In the genomic region with DNA sequence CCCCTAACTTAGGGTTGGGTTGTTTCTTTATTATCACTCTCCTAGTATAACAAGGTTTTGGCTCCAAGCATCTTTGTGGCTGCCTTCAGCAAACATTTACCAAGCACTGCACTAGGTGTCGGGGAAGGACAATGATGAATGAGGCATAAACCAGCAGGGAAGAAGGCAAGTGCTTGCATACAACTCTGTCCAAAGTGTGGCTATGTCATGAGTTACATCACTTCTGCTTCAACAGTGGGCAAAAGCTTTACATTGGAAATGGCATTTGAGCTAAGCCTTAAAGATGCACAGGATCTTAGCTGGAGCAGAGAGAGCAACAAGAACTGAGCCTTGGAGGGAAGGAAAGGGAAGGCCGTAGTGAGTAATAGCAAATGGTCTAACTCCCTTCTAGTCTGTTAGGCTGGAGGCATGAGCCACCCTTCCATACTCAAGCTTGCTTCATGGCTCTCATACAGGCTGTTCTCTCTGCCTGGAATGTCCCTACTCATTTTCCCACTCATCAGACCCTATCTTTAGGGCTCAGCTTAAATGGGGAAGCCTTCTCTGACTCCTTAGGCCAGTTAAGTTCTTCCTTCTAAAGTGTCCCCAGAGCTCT, we compare ENCODE assay signal across 20 cellular contexts.
DNase-seq lines count a peak whose midpoint lies in the region; FAIRE-seq and TF ChIP-seq lines count a peak whose summit lies in the region.
"Had no signal": no experiment of that assay in that cellular context is flagged by ENCODE, and none has a peak within 500 bp of the region (broad histone marks: within the 10 kb centered on the region; RNA-seq: fewer than 3 reads in every experiment).

No MANE protein-coding gene starts in this region.

- intact Hi-C loops in lower leg skin (cut with DNase I; ENCODE audit: low total_unique reads), result no loop called here

- no peak overlapping the region for H3K4me2 ChIP-seq in trophoblast cell (ENCODE audit: low read length)

- no peak overlapping the region for H2AFZ ChIP-seq in trophoblast cell (ENCODE audit: insufficient read depth, low read length, poor library complexity)

- WGBS in trophoblast cell (ENCODE audit: extremely low coverage, insufficient coverage, insufficient read length), result no CpG with 5 or more reads among the region's 2 CpGs
- WGBS in lower leg skin, 2 donors, result 87 to 100% methylated on average over 2 of the region's 2 CpGs

- DNase-seq in GM12891 (ENCODE audit: insufficient read length, low spot score) (no peak), NCI-H1417 treated with DMSO at 0.1 percent for 48 hours (lab: John Stamatoyannopoulos, UW) (peak; percentile 16), astrocyte of the hippocampus (ENCODE audit: low read depth, low spot score) (peak; percentile 26), trophoblast cell (no peak), lower leg skin (ENCODE audit: low spot score in 2 of 2) (no peak), NCI-H1092 (lab: John Stamatoyannopoulos, UW) (no peak)
- no peak for DNase-seq in T-helper 2 cell treated with Interferon-gamma antibody and Interleukin-4, amounts not matched to agents 5 μg/mL and 100 μg/mL, for 36 hours (ENCODE audit: low spot score)
- DNase-seq: activated CD4-positive, alpha-beta T cell treated with anti-CD3 and anti-CD28 coated beads, Interleukin-2, amount 50 U/mL, for 1 hour; activated naive CD4-positive, alpha-beta T cell; foreskin melanocyte; GOT3; KG1; NCI-H524; stimulated activated CD4-positive, alpha-beta T cell treated with anti-CD3 and anti-CD28 coated beads, Interleukin-4, amount 100 ng/mL, for 4 hours; stimulated activated CD8-positive, alpha-beta memory T cell treated with anti-CD3 and anti-CD28 coated beads, Interleukin-4, amount 100 ng/mL, for 48 hours; testis had no signal

- TF ChIP-seq POLR2A in GM12891 (IDR thresholded peaks at IDR 0.05; ENCODE audit: low read depth, low read length) (no peak), lower leg skin (IDR thresholded peaks at IDR 0.05) (no peak)

- H3K79me1 ChIP-seq in trophoblast cell (ENCODE audit: low read length), result peaks cover 12% of the 10 kb centered on the region

- peak overlapping the region; percentile 21 for H2BK120ac ChIP-seq in trophoblast cell (ENCODE audit: insufficient read depth, low read length, poor library complexity)

- no peaks in the 10 kb centered on the region for H3K9me3 ChIP-seq in trophoblast cell (ENCODE audit: insufficient read depth, low read depth, low read length)
- H3K9me3 ChIP-seq: ascending aorta, testis had no signal

- no peak overlapping the region for H3K9ac ChIP-seq in trophoblast cell (ENCODE audit: low read length)

- no peak overlapping the region for H2BK5ac ChIP-seq in trophoblast cell (ENCODE audit: low read depth, low read length, poor library complexity)

- no peaks in the 10 kb centered on the region for H3K9me3 Mint-ChIP-seq in T-helper 2 cell treated with Interferon-gamma antibody and Interleukin-4, amounts not matched to agents 5 μg/mL and 100 μg/mL, for 36 hours

- peaks cover 0 to 14% of the 10 kb centered on the region in 2 experiments for H3K4me1 ChIP-seq in trophoblast cell (ENCODE audit: control insufficient read depth in 1 of 2, insufficient read depth in 2 of 2, low read length in 2 of 2)
- H3K4me1 ChIP-seq: ascending aorta had no signal

- no peak overlapping the region for H4K12ac ChIP-seq in trophoblast cell (ENCODE audit: low read depth, low read length)

- no peaks in the 10 kb centered on the region for H3K79me2 ChIP-seq in trophoblast cell (ENCODE audit: control insufficient read depth, insufficient read depth, low read length, poor library complexity)

- peak overlapping the region; percentile 15 for H4K91ac ChIP-seq in trophoblast cell (ENCODE audit: low read depth, low read length)

- no peak overlapping the region for H3K23ac ChIP-seq in trophoblast cell (ENCODE audit: low read length)

- H3K27me3 Mint-ChIP-seq in T-helper 2 cell treated with Interferon-gamma antibody and Interleukin-4, amounts not matched to agents 5 μg/mL and 100 μg/mL, for 36 hours (ENCODE audit: low read depth), result no peaks in the 10 kb centered on the region
- H3K27me3 Mint-ChIP-seq: B cell had no signal

- peak overlapping the region; percentile 17 for H3K18ac ChIP-seq in trophoblast cell (ENCODE audit: low read length)

- H3K4me3 Mint-ChIP-seq in T-helper 2 cell treated with Interferon-gamma antibody and Interleukin-4, amounts not matched to agents 5 μg/mL and 100 μg/mL, for 36 hours, result no peak overlapping the region
- H3K4me3 Mint-ChIP-seq: B cell had no signal

- no peak for TF ChIP-seq CTCF in lower leg skin (IDR thresholded peaks at IDR 0.05)

- peaks cover 2% of the 10 kb centered on the region for H3K4me1 Mint-ChIP-seq in T-helper 2 cell treated with Interferon-gamma antibody and Interleukin-4, amounts not matched to agents 5 μg/mL and 100 μg/mL, for 36 hours (ENCODE audit: low read depth)

- no peak overlapping the region for H2AK5ac ChIP-seq in trophoblast cell (ENCODE audit: low read length)

- H3K27ac ChIP-seq in trophoblast cell (ENCODE audit: low read depth, low read length), result no peak overlapping the region
- H3K27ac ChIP-seq: ascending aorta, coronary artery, skin epidermis, testis had no signal

- peak; percentile 31 for FAIRE-seq in GM12891 (lab: Jason Lieb, UNC)

- peak overlapping the region; percentile 9 for H3K14ac ChIP-seq in trophoblast cell (ENCODE audit: low read length)

- H3K4me3 ChIP-seq in trophoblast cell (ENCODE audit: low read depth, low read length) (no peak overlapping the region), lower leg skin (ENCODE audit: low read depth, poor library complexity, severe bottlenecking) (no peak overlapping the region)
- H3K4me3 ChIP-seq: ascending aorta, coronary artery, skin epidermis, testis had no signal

- H3K36me3 Mint-ChIP-seq in T-helper 2 cell treated with Interferon-gamma antibody and Interleukin-4, amounts not matched to agents 5 μg/mL and 100 μg/mL, for 36 hours (ENCODE audit: low read depth), result no peaks in the 10 kb centered on the region

- H3K27ac Mint-ChIP-seq in T-helper 2 cell treated with Interferon-gamma antibody and Interleukin-4, amounts not matched to agents 5 μg/mL and 100 μg/mL, for 36 hours, result no peak overlapping the region
- H3K27ac Mint-ChIP-seq: B cell had no signal

- peak overlapping the region; percentile 12 for H2BK12ac ChIP-seq in trophoblast cell (ENCODE audit: low read length)

- no peaks in the 10 kb centered on the region for H3K27me3 ChIP-seq in trophoblast cell (ENCODE audit: insufficient read depth, low read length)
- H3K27me3 ChIP-seq: ascending aorta, testis had no signal

- peak overlapping the region; percentile 32 for H3K4ac ChIP-seq in trophoblast cell (ENCODE audit: low read depth, low read length)

- H4K8ac ChIP-seq in trophoblast cell (ENCODE audit: low read depth, low read length), result no peak overlapping the region

- H3K36me3 ChIP-seq in trophoblast cell (ENCODE audit: control insufficient read depth in 1 of 2, insufficient read depth in 2 of 2, low read length in 2 of 2), result peaks cover 7 to 20% of the 10 kb centered on the region in 2 experiments
- H3K36me3 ChIP-seq: ascending aorta had no signal

TF ChIP-seq in GM12891, 5 proteins besides CTCF, POLR2A, EP300 and RAD21:
- TF ChIP-seq TAF1 (IDR thresholded peaks at IDR 0.05; ENCODE audit: low read depth, low read length) (no peak), POLR2AphosphoS5 (IDR thresholded peaks at IDR 0.05; ENCODE audit: low read depth, low read length) (no peak)

Comparison
In these comparisons a context has a peak if more than half of its experiments do, and no peak if none do; other contexts are left out.
1. DNase-seq: peak in NCI-H1417 treated with DMSO at 0.1 percent for 48 hours (single experiment) and astrocyte of the hippocampus (single experiment); none in GM12891 (single experiment), trophoblast cell (0 of 2), lower leg skin (0 of 2), NCI-H1092 (single experiment) and T-helper 2 cell treated with Interferon-gamma antibody and Interleukin-4, amounts not matched to agents 5 μg/mL and 100 μg/mL, for 36 hours (single experiment).